Comparison of ENCODE assay signal across 8 cellular contexts in genomic region chr9:72315089-72315509, GRCh38. TPM values are rescaled to one million over a fixed set of nuclear protein-coding genes. Genes with fewer than 3 reads are reported as not detected.
DNase-seq lines count a peak whose midpoint lies in the region; ATAC-seq and TF ChIP-seq lines count a peak whose summit lies in the region.

No MANE protein-coding gene starts in this region.

- peak; percentile 27 for DNase-seq in NCI-H446 treated with DMSO at 0.1 percent for 48 hours (lab: John Stamatoyannopoulos, UW)
- DNase-seq in fibroblast of mammary gland (ENCODE audit: low read depth) = peak; percentile 67
- DNase-seq in CD8-positive, alpha-beta T cell = no peak
- no peak for DNase-seq in DMS114 treated with DMSO at 0.1 percent for 48 hours (lab: John Stamatoyannopoulos, UW; ENCODE audit: unreplicated experiment)

- no peak overlapping the region for H3K27ac Mint-ChIP-seq in CD8-positive, alpha-beta T cell

- no peaks in the 10 kb centered on the region for H3K36me3 Mint-ChIP-seq in CD8-positive, alpha-beta T cell

- peaks cover 5% of the 10 kb centered on the region for H3K4me1 ChIP-seq in parathyroid adenoma
- no peaks in the 10 kb centered on the region for H3K4me1 ChIP-seq in CD8-positive, alpha-beta T cell (ENCODE audit: insufficient read depth, low read length)

- no peak overlapping the region for H3K9ac ChIP-seq in parathyroid adenoma

- CTCF ChIA-PET in CD8-positive, alpha-beta T cell (lab: Charles Lee) = no interaction called here

- no peaks in the 10 kb centered on the region for H3K9me3 ChIP-seq in parathyroid adenoma (ENCODE audit: control insufficient read depth, low read length)
- no peaks in the 10 kb centered on the region for H3K9me3 ChIP-seq in CD8-positive, alpha-beta T cell (ENCODE audit: low read length)

- no peaks in the 10 kb centered on the region for H3K27me3 ChIP-seq in parathyroid adenoma (ENCODE audit: control insufficient read depth, insufficient read depth, low read length)
- no peaks in the 10 kb centered on the region for H3K27me3 ChIP-seq in CD8-positive, alpha-beta T cell (ENCODE audit: insufficient read depth, low read length)

- H3K4me2 ChIP-seq in parathyroid adenoma (ENCODE audit: low read length) = no peak overlapping the region

- peak overlapping the region; percentile 78 for H3K27ac ChIP-seq in C4-2B
- peak overlapping the region; percentile 11 for H3K27ac ChIP-seq in parathyroid adenoma
- no peak overlapping the region for H3K27ac ChIP-seq in CD8-positive, alpha-beta T cell (ENCODE audit: low read depth, low read length)

- H3K9me3 Mint-ChIP-seq in CD8-positive, alpha-beta T cell = no peaks in the 10 kb centered on the region

- H3K4me1 Mint-ChIP-seq in CD8-positive, alpha-beta T cell (ENCODE audit: low read depth) = no peaks in the 10 kb centered on the region

- peaks cover 2% of the 10 kb centered on the region for H3K27me3 Mint-ChIP-seq in CD8-positive, alpha-beta T cell (ENCODE audit: low read depth)

- H3K36me3 ChIP-seq in parathyroid adenoma (ENCODE audit: control insufficient read depth, insufficient read depth, low read length) = no peaks in the 10 kb centered on the region
- H3K36me3 ChIP-seq in CD8-positive, alpha-beta T cell (ENCODE audit: insufficient read depth, low read length) = no peaks in the 10 kb centered on the region

- POLR2A ChIA-PET in CD8-positive, alpha-beta T cell (lab: Charles Lee) = no interaction called here

- intact Hi-C loops in CD8-positive, alpha-beta T cell (cut with DNase I, micrococcal nuclease) = no loop called here

- no peaks in the 10 kb centered on the region for H3K79me2 ChIP-seq in parathyroid adenoma

- no peak overlapping the region for H3K4me3 Mint-ChIP-seq in CD8-positive, alpha-beta T cell

- TF ChIP-seq CTCF in C4-2B (conservative IDR thresholded peaks at IDR 0.05) (no peak), fibroblast of mammary gland (conservative IDR thresholded peaks at IDR 0.05; ENCODE audit: control insufficient read depth, insufficient read depth, low read depth, low read length) (no peak), parathyroid adenoma (IDR thresholded peaks at IDR 0.05) (no peak)
- no peak for TF ChIP-seq CTCF in CD8-positive, alpha-beta T cell (IDR thresholded peaks at IDR 0.05)

- H3K4me3 ChIP-seq in fibroblast of mammary gland (ENCODE audit: control insufficient read depth, low read depth, low read length) = no peak overlapping the region
- H3K4me3 ChIP-seq in parathyroid adenoma (ENCODE audit: low read depth, low read length) = no peak overlapping the region
- no peak overlapping the region for H3K4me3 ChIP-seq in CD8-positive, alpha-beta T cell (ENCODE audit: low read depth, low read length)

- peak overlapping the region; percentile 23 for H2AFZ ChIP-seq in parathyroid adenoma

- no peak for ATAC-seq in CD8-positive, alpha-beta T cell
- ATAC-seq in GM21576 (IDR thresholded peaks at IDR 0.05; ENCODE audit: unreplicated experiment) = no peak
- no peak for ATAC-seq in GM21619 (IDR thresholded peaks at IDR 0.05; ENCODE audit: unreplicated experiment)

RNA-seq across cellular contexts. Expression of gene ZFAND5, which starts 49.9 kb away (rescaled TPM):
- total RNA-seq in CD8-positive, alpha-beta T cell = 100 to 1,000 TPM; 355 to 361 TPM

Comparison
In these comparisons a context has a peak if more than half of its experiments do, and no peak if none do; other contexts are left out.
1. DNase-seq: peak in NCI-H446 treated with DMSO at 0.1 percent for 48 hours (single experiment) and fibroblast of mammary gland (single experiment); none in CD8-positive, alpha-beta T cell (0 of 7) and DMS114 treated with DMSO at 0.1 percent for 48 hours (single experiment).